In the genomic region with DNA sequence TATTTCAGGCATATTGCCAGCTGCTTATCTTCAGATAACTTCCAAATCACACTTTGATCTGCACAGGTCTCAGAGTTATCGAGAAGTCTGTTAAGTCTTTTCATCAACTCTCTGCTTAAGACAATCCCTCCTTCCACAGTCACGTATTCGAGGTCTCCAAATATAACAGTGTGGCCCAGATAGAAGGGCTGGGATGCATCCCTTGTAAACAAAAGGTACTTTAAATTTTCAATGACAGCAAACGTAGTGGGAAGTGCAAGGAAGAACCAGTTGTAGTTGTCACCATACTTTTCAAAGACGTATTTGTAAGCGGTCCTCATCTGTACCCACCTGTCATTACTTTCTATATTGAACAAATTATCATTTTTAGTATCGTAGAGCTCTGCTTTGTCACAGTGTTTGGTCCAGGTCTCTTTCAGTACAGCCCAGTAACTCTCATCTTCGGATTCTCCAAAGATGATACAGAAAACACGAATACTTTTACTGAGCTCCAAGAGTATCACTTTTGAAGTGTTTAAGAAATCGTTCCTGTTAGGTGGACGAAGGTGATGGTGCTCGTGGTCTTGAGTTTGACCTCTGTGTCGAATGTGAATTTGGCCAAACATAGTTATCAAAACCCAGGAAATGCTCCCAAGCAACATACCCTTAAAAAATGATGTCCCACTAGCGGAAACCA, we compare ENCODE assay signal across 1 cellular context.
TF ChIP-seq lines count a peak whose summit lies in the region.

No MANE protein-coding gene starts in this region.

TF ChIP-seq in H1, 55 proteins besides CTCF, POLR2A, EP300 and RAD21:
- no peak for TF ChIP-seq CREB1 (IDR thresholded peaks at IDR 0.05)
- no peak for TF ChIP-seq ATF2 (IDR thresholded peaks at IDR 0.05; ENCODE audit: low read length)
- no peak for TF ChIP-seq HDAC2 (IDR thresholded peaks at IDR 0.05; ENCODE audit: borderline replicate concordance in 1 of 2, low read depth in 2 of 2, low read length in 2 of 2)
